8 cellular contexts compared by ENCODE assay signal in genomic region chr6:90375681-90376439, GRCh38.
DNase-seq lines count a peak whose midpoint lies in the region; ATAC-seq and TF ChIP-seq lines count a peak whose summit lies in the region.

No MANE protein-coding gene starts in this region.

- peak overlapping the region; percentile 60 for H2AFZ ChIP-seq in fibroblast of lung (ENCODE audit: low read length)

- TF ChIP-seq CTCF in fibroblast of lung (conservative IDR thresholded peaks at IDR 0.05 in 1 of 2, IDR thresholded peaks at IDR 0.05 in 1 of 2; ENCODE audit: low read depth in 1 of 2, low read length in 2 of 2), result no peak

- H3K4me3 ChIP-seq in fibroblast of lung (replicated peaks in 1 of 4; ENCODE audit: control extremely low read depth in 1 of 4, insufficient read depth in 1 of 4, low read depth in 3 of 4, low read length in 4 of 4), result no peak overlapping the region
- no peak overlapping the region for H3K4me3 ChIP-seq in skeletal muscle cell (ENCODE audit: low read depth, low read length)

- peak overlapping the region; percentile 73 for H3K4me2 ChIP-seq in fibroblast of lung (ENCODE audit: extremely low read depth, insufficient read depth, low read length)

- H4K20me1 ChIP-seq in fibroblast of lung (ENCODE audit: control insufficient read depth, extremely low read depth, insufficient read depth, low read length), result no peaks in the 10 kb centered on the region

- intact Hi-C loops in left colon (cut with DNase I, micrococcal nuclease), result no loop called here

- no peaks in the 10 kb centered on the region for H3K27me3 ChIP-seq in fibroblast of lung (ENCODE audit: control insufficient read depth, insufficient read depth, low read length)

- H3K9ac ChIP-seq in fibroblast of lung (ENCODE audit: insufficient read depth, low read length), result peak overlapping the region; percentile 1

- no peaks in the 10 kb centered on the region for H3K36me3 ChIP-seq in fibroblast of lung (ENCODE audit: control insufficient read depth, insufficient read depth, low read length)

- ATAC-seq in GM21737 (IDR thresholded peaks at IDR 0.05; ENCODE audit: unreplicated experiment) (no peak), left colon (no peak)

- no peaks in the 10 kb centered on the region for H3K9me3 ChIP-seq in fibroblast of lung (ENCODE audit: control insufficient read depth, insufficient read depth, low read depth, low read length)

- H3K79me2 ChIP-seq in fibroblast of lung (ENCODE audit: control insufficient read depth, insufficient read depth, low read length), result no peaks in the 10 kb centered on the region

- H3K4me1 ChIP-seq in fibroblast of lung (ENCODE audit: control insufficient read depth, extremely low read depth, insufficient read depth, low read length), result peaks cover 15% of the 10 kb centered on the region

- DNase-seq in EL, result peak; percentile 85
- peak; percentile 68 for DNase-seq in RPMI7951 (ENCODE audit: low read depth)
- peak; percentile 85 to 94 for DNase-seq in fibroblast of lung (ENCODE audit: low read depth in 2 of 2)
- peak; percentile 68 for DNase-seq in skeletal muscle cell (ENCODE audit: low read depth)
- no peak for DNase-seq in HT-29 (ENCODE audit: low spot score)
- no peak for DNase-seq in NCI-H82 treated with DMSO at 0.1 percent for 48 hours (lab: John Stamatoyannopoulos, UW; ENCODE audit: unreplicated experiment)
- no peak for DNase-seq in left colon

- peak overlapping the region; percentile 87 for H3K27ac ChIP-seq in fibroblast of lung (ENCODE audit: insufficient read depth, low read length)

Comparison
In these comparisons a context has a peak if more than half of its experiments do, and no peak if none do; other contexts are left out.
1. DNase-seq: peak in EL (single experiment), RPMI7951 (single experiment), fibroblast of lung (2 of 2) and skeletal muscle cell (single experiment); none in HT-29 (single experiment), NCI-H82 treated with DMSO at 0.1 percent for 48 hours (single experiment) and left colon (0 of 2).